Comparison of ENCODE assay signal across 26 cellular contexts in genomic region chrX:121733514-121733913, GRCh38.
DNase-seq lines count a peak whose midpoint lies in the region; ATAC-seq, FAIRE-seq and TF ChIP-seq lines count a peak whose summit lies in the region.
"Had no signal": no experiment of that assay in that cellular context is flagged by ENCODE, and none has a peak within 500 bp of the region (broad histone marks: within the 10 kb centered on the region; RNA-seq: fewer than 3 reads in every experiment).

No MANE protein-coding gene starts in this region.

- H3K9me3 ChIP-seq in astrocyte (ENCODE audit: insufficient read depth, low read depth, low read length) (no peaks in the 10 kb centered on the region), sigmoid colon (no peaks in the 10 kb centered on the region)
- H3K9me3 ChIP-seq: A549, HAP-1 had no signal

- H4K20me1 ChIP-seq in astrocyte (ENCODE audit: insufficient read depth, low read length), result no peaks in the 10 kb centered on the region

- H3K27ac ChIP-seq in astrocyte (ENCODE audit: low read depth, low read length), result no peak overlapping the region
- no peak overlapping the region for H3K27ac ChIP-seq in sigmoid colon
- H3K27ac ChIP-seq: A549, KMS-11 had no signal

- no peaks in the 10 kb centered on the region for H3K79me2 ChIP-seq in astrocyte (ENCODE audit: insufficient read depth, low read length)

- no peak overlapping the region for H3K4me3 Mint-ChIP-seq in astrocyte (ENCODE audit: unreplicated experiment)
- H3K4me3 Mint-ChIP-seq: CD4-positive, CD25-positive, alpha-beta regulatory T cell had no signal

- H3K36me3 ChIP-seq in astrocyte (ENCODE audit: insufficient read depth, low read length), result no peaks in the 10 kb centered on the region
- H3K36me3 ChIP-seq in sigmoid colon, result no peaks in the 10 kb centered on the region
- H3K36me3 ChIP-seq: HAP-1 had no signal

- no peak for TF ChIP-seq CTCF in AG09309 (IDR thresholded peaks at IDR 0.05; ENCODE audit: control insufficient read depth, insufficient read depth, low read depth, low read length, missing control alignments)
- no peak for TF ChIP-seq CTCF in astrocyte (IDR thresholded peaks at IDR 0.05; ENCODE audit: insufficient read depth, low read depth, low read length)
- TF ChIP-seq CTCF in sigmoid colon (IDR thresholded peaks at IDR 0.05), result no peak

- DNase-seq in AG09309 (ENCODE audit: low read depth) (peak; percentile 14), GM04503 (ENCODE audit: low read depth) (peak; percentile 20), astrocyte (ENCODE audit: low read depth) (peak; percentile 29), kidney tubule cell (ENCODE audit: low spot score) (peak; percentile 41), Ammon's horn (ENCODE audit: low spot score) (no peak), sigmoid colon (no peak)
- DNase-seq: AML-193; CD4-positive, CD25-positive, alpha-beta regulatory T cell; COR-L47; DMS 273 treated with DMSO at 0.1 percent for 48 hours; DND-41; GF-D8; NCI-H1048; NCI-H1436 treated with DMSO at 0.1 percent for 48 hours; NCI-H2029 treated with DMSO at 0.1 percent for 48 hours; NCI-H510A; NCI-H748 treated with DMSO at 0.1 percent for 48 hours; NK-92 treated with Interleukin-12 subunit alpha and Interleukin-12 subunit beta, amount 100 ng/mL, for 24 hours; SHP77 treated with DMSO at 0.1 percent for 48 hours had no signal

- intact Hi-C loops in sigmoid colon (cut with DNase I), result no loop called here

- H3K4me1 ChIP-seq in astrocyte (ENCODE audit: insufficient read depth, low read length) (no peaks in the 10 kb centered on the region), sigmoid colon (no peaks in the 10 kb centered on the region)
- H3K4me1 ChIP-seq: A549, HAP-1 had no signal

- H3K27ac Mint-ChIP-seq in astrocyte (ENCODE audit: unreplicated experiment), result no peak overlapping the region
- H3K27ac Mint-ChIP-seq: CD4-positive, CD25-positive, alpha-beta regulatory T cell had no signal

- no peaks in the 10 kb centered on the region for H3K27me3 ChIP-seq in astrocyte (ENCODE audit: insufficient read depth, low read length)
- H3K27me3 ChIP-seq in sigmoid colon, result no peaks in the 10 kb centered on the region

- H3K9ac ChIP-seq in astrocyte (ENCODE audit: low read length), result no peak overlapping the region
- H3K9ac ChIP-seq: KMS-11 had no signal

- no peak for TF ChIP-seq POLR2A in sigmoid colon (IDR thresholded peaks at IDR 0.05)

- no peaks in the 10 kb centered on the region for H3K4me1 Mint-ChIP-seq in astrocyte (ENCODE audit: low read depth, unreplicated experiment)
- H3K4me1 Mint-ChIP-seq: CD4-positive, CD25-positive, alpha-beta regulatory T cell had no signal

- H3K4me3 ChIP-seq in AG09309 (ENCODE audit: control insufficient read depth, low read depth, low read length), result no peak overlapping the region
- H3K4me3 ChIP-seq in astrocyte (ENCODE audit: insufficient read depth, low read depth, low read length), result no peak overlapping the region
- no peak overlapping the region for H3K4me3 ChIP-seq in sigmoid colon
- H3K4me3 ChIP-seq: A549, HAP-1 had no signal

- H3K9me3 Mint-ChIP-seq in astrocyte (ENCODE audit: unreplicated experiment), result no peaks in the 10 kb centered on the region

- H3K36me3 Mint-ChIP-seq in astrocyte (ENCODE audit: low read depth, unreplicated experiment), result no peaks in the 10 kb centered on the region
- H3K36me3 Mint-ChIP-seq: CD4-positive, CD25-positive, alpha-beta regulatory T cell had no signal

- FAIRE-seq in astrocyte (lab: Jason Lieb, UNC), result no peak
- FAIRE-seq: GM12891, GM19239 had no signal

- H3K27me3 Mint-ChIP-seq in astrocyte (ENCODE audit: low read depth, unreplicated experiment), result no peaks in the 10 kb centered on the region
- H3K27me3 Mint-ChIP-seq: CD4-positive, CD25-positive, alpha-beta regulatory T cell had no signal

- no peak for TF ChIP-seq EP300 in sigmoid colon (IDR thresholded peaks at IDR 0.05)

- H2AFZ ChIP-seq in astrocyte (ENCODE audit: low read depth, low read length), result no peak overlapping the region

- H3K4me2 ChIP-seq in astrocyte (ENCODE audit: low read length), result no peak overlapping the region
- H3K4me2 ChIP-seq: A549, KMS-11 had no signal

- 96 to 97% methylated on average over 1 of the region's 1 CpG for WGBS in sigmoid colon, 2 donors

- ATAC-seq in HG03457 (IDR thresholded peaks at IDR 0.05; ENCODE audit: unreplicated experiment), result no peak
- ATAC-seq: A549, SK-N-SH treated with all-trans-retinoic acid at 6 μM for 48 hours had no signal

Comparison
In these comparisons a context has a peak if more than half of its experiments do, and no peak if none do; other contexts are left out.
1. DNase-seq: peak in AG09309 (single experiment), GM04503 (single experiment), astrocyte (single experiment) and kidney tubule cell (single experiment); none in Ammon's horn (single experiment) and sigmoid colon (single experiment).